ENCODE assay signal across 8 cellular contexts in the genomic region with DNA sequence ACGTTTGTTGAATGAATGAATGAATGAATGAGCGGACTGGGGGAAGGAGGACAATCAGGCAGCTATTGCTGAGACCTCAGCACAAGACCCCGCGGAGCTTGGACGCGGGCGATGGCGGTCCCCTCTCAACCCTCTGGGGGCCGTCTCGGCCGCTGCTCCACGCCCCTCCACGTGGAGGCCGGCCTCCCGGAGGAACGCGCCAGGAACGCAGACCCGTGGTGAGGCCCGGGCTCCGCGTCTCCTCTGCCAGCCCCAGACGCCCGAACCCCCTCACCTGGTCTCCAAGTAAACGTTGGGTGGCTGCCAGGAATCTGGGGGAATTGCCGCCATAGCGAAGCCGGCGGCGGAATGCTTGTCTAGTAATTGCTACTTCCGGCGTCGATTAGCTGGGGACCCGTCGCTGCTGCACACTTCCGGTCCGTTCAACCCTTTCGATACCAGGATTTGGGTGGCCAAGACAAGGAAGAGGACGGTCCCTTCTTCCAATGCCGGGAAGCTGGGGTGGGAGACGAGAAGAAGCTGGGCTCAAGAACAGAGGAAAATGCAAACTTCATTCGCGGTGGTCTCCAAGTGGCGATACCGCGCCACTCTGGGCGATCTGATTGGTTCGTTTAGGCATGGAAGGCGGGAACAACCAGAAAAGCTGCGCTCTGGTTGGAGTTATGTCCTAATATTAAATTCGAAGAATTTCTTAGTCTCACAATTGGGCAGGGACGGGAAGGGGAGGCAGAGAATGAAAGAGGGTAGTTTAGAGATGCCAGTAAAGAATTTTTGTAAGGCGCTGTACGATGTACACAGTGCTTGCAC. TPM values are rescaled to one million over a fixed set of nuclear protein-coding genes. Genes with fewer than 3 reads are reported as not detected.
A peak's percentile ranks its signal among the peaks of the same experiment; 100 is the strongest.
DNase-seq lines count a peak whose midpoint lies in the region; ATAC-seq and TF ChIP-seq lines count a peak whose summit lies in the region.

A gene (minus strand): TSS at position 361 of the 807 bp plus-strand sequence. CDS start 31 bp downstream, at position 330.

- peaks cover 16% of the 10 kb centered on the region for H3K36me3 Mint-ChIP-seq in T-helper 1 cell treated with Interleukin-12 subunit alpha and Interleukin-12 subunit beta and Interleukin-4 antibody, amounts not matched to agents 30 μg/mL and 1 μg/mL, for 36 hours (ENCODE audit: low read depth)
- peaks cover 8% of the 10 kb centered on the region for H3K36me3 Mint-ChIP-seq in progenitor cell of endocrine pancreas (ENCODE audit: insufficient read depth)

- peaks cover 63% of the 10 kb centered on the region for H3K4me1 ChIP-seq in left ventricle myocardium inferior
- H3K4me1 ChIP-seq in urinary bladder (ENCODE audit: insufficient read depth) = peaks cover 2% of the 10 kb centered on the region

- H3K27ac Mint-ChIP-seq in T-helper 1 cell treated with Interleukin-12 subunit alpha and Interleukin-12 subunit beta and Interleukin-4 antibody, amounts not matched to agents 30 μg/mL and 1 μg/mL, for 36 hours = peak within 1 kb of the TSS; percentile 100
- peak within 1 kb of the TSS; percentile 99 for H3K27ac Mint-ChIP-seq in progenitor cell of endocrine pancreas

- H3K36me3 ChIP-seq in left ventricle myocardium inferior = peaks cover 10% of the 10 kb centered on the region
- no peaks in the 10 kb centered on the region for H3K36me3 ChIP-seq in urinary bladder (ENCODE audit: insufficient read depth)

- ATAC-seq in HG02798 (IDR thresholded peaks at IDR 0.05; ENCODE audit: poor library complexity, unreplicated experiment) = peak; percentile 84

- TF ChIP-seq CTCF in GM12873 (IDR thresholded peaks at IDR 0.05; ENCODE audit: insufficient read depth, low read depth, low read length, missing control alignments) = peak; percentile 20
- TF ChIP-seq CTCF in left ventricle myocardium inferior (IDR thresholded peaks at IDR 0.05; ENCODE audit: borderline replicate concordance) = no peak
- peak; percentile 2 for TF ChIP-seq CTCF in progenitor cell of endocrine pancreas (IDR thresholded peaks at IDR 0.05; ENCODE audit: unreplicated experiment)

- intact Hi-C loops in left ventricle myocardium inferior (cut with micrococcal nuclease) = no loop called here

- H3K9me3 ChIP-seq in left ventricle myocardium inferior (replicated peaks) = no peaks in the 10 kb centered on the region

- H3K27me3 ChIP-seq in left ventricle myocardium inferior (ENCODE audit: low read depth) = no peaks in the 10 kb centered on the region

- H3K4me3 Mint-ChIP-seq in T-helper 1 cell treated with Interleukin-12 subunit alpha and Interleukin-12 subunit beta and Interleukin-4 antibody, amounts not matched to agents 30 μg/mL and 1 μg/mL, for 36 hours = peak within 1 kb of the TSS; percentile 99
- peak within 1 kb of the TSS; percentile 98 for H3K4me3 Mint-ChIP-seq in progenitor cell of endocrine pancreas (ENCODE audit: low read depth)

- WGBS in urinary bladder = under 1% methylated on average over 54 of the region's 54 CpGs

- DNase-seq in NCI-H146 (lab: John Stamatoyannopoulos, UW) (peak; percentile 95), amniotic stem cell (lab: John Stamatoyannopoulos, UW) (peak; percentile 85), left ventricle myocardium inferior (peak; percentile 78), progenitor cell of endocrine pancreas (ENCODE audit: low spot score, unreplicated experiment) (peak; percentile 62)

- H3K4me3 ChIP-seq in left ventricle myocardium inferior (peak within 1 kb of the TSS; percentile 88), urinary bladder (ENCODE audit: low read depth, low read length) (peak within 1 kb of the TSS; percentile 82)

- no peaks in the 10 kb centered on the region for H3K27me3 Mint-ChIP-seq in T-helper 1 cell treated with Interleukin-12 subunit alpha and Interleukin-12 subunit beta and Interleukin-4 antibody, amounts not matched to agents 30 μg/mL and 1 μg/mL, for 36 hours (ENCODE audit: low read depth)
- H3K27me3 Mint-ChIP-seq in progenitor cell of endocrine pancreas = peaks cover 18% of the 10 kb centered on the region

- no peaks in the 10 kb centered on the region for H3K9me3 Mint-ChIP-seq in T-helper 1 cell treated with Interleukin-12 subunit alpha and Interleukin-12 subunit beta and Interleukin-4 antibody, amounts not matched to agents 30 μg/mL and 1 μg/mL, for 36 hours
- no peaks in the 10 kb centered on the region for H3K9me3 Mint-ChIP-seq in progenitor cell of endocrine pancreas (ENCODE audit: low read depth)

- peak within 1 kb of the TSS; percentile 95 for H3K27ac ChIP-seq in left ventricle myocardium inferior (replicated peaks)
- peak within 1 kb of the TSS; percentile 93 for H3K27ac ChIP-seq in urinary bladder (ENCODE audit: low read depth)

- peaks cover 31% of the 10 kb centered on the region for H3K4me1 Mint-ChIP-seq in T-helper 1 cell treated with Interleukin-12 subunit alpha and Interleukin-12 subunit beta and Interleukin-4 antibody, amounts not matched to agents 30 μg/mL and 1 μg/mL, for 36 hours (ENCODE audit: low read depth)
- H3K4me1 Mint-ChIP-seq in progenitor cell of endocrine pancreas (ENCODE audit: low read depth) = peaks cover 13% of the 10 kb centered on the region

RNA-seq across cellular contexts. Expression of the gene that starts here (rescaled TPM):
- total RNA-seq in left ventricle myocardium inferior (69.1 TPM), progenitor cell of endocrine pancreas (53.1 and 53.2 TPM in 2 replicates), urinary bladder (29.3 TPM)
- 17.7 TPM for polyA plus RNA-seq in urinary bladder

Comparison
In these comparisons a context has a peak if more than half of its experiments do, and no peak if none do; other contexts are left out.
1. Peak in every context shown above with its lines: DNase-seq, ATAC-seq, H3K4me3 ChIP-seq and H3K27ac ChIP-seq.